In genomic region chr9:110926828-110927227, GRCh38 we compare ENCODE assay signal across 21 cellular contexts.
DNase-seq lines count a peak whose midpoint lies in the region; ATAC-seq and TF ChIP-seq lines count a peak whose summit lies in the region.
"Had no signal": no experiment of that assay in that cellular context is flagged by ENCODE, and none has a peak within 500 bp of the region (broad histone marks: within the 10 kb centered on the region; RNA-seq: fewer than 3 reads in every experiment).

No MANE protein-coding gene starts in this region.

- no peak overlapping the region for H3K56ac ChIP-seq in IMR-90 (ENCODE audit: extremely low read depth, insufficient read depth, low read length)

- peak overlapping the region; percentile 14 for H2BK5ac ChIP-seq in IMR-90 (ENCODE audit: low read depth, low read length, poor library complexity, severe bottlenecking)

- H3K36me3 ChIP-seq in IMR-90 (ENCODE audit: control insufficient read depth, insufficient read depth, low read length) (peaks cover 19% of the 10 kb centered on the region), lower lobe of right lung (no peaks in the 10 kb centered on the region), thyroid gland (no peaks in the 10 kb centered on the region), hepatocyte (replicated peaks; ENCODE audit: insufficient read depth, low read depth) (no peaks in the 10 kb centered on the region)
- H3K36me3 ChIP-seq: BLaER1 treated with 17β-estradiol and CSF1 and Interleukin-3, amounts not matched to agents 10 nM and 100 nM; breast epithelium had no signal

- H3K79me2 ChIP-seq in hepatocyte = peaks cover 8% of the 10 kb centered on the region

- no peaks in the 10 kb centered on the region for H3K9me2 ChIP-seq in hepatocyte (replicated peaks; ENCODE audit: insufficient read depth)

- no peak overlapping the region for H3K18ac ChIP-seq in IMR-90 (ENCODE audit: low read depth, low read length)

- no peak overlapping the region for H2BK15ac ChIP-seq in IMR-90 (ENCODE audit: low read depth, low read length)

- in situ Hi-C loops in IMR-90 (cut with MboI; ENCODE audit: low sequenced_read_pairs) = no loop called here

- H2AK5ac ChIP-seq in IMR-90 (ENCODE audit: low read depth, low read length) = no peak overlapping the region

- H2BK20ac ChIP-seq in IMR-90 (ENCODE audit: low read depth, low read length) = no peak overlapping the region

- TF ChIP-seq CTCF in IMR-90 (conservative IDR thresholded peaks at IDR 0.05; ENCODE audit: low read depth, low read length) (no peak), lower lobe of right lung (IDR thresholded peaks at IDR 0.05) (no peak), thyroid gland (IDR thresholded peaks at IDR 0.05) (no peak), hepatocyte (IDR thresholded peaks at IDR 0.05; ENCODE audit: poor library complexity) (no peak)

- no peak overlapping the region for H3K9ac ChIP-seq in IMR-90 (ENCODE audit: low read depth, low read length)
- H3K9ac ChIP-seq: BLaER1 treated with 17β-estradiol and CSF1 and Interleukin-3, amounts not matched to agents 10 nM and 100 nM had no signal

- ATAC-seq in IMR-90 (ENCODE audit: low read depth) = no peak
- peak; percentile 93 to 94 for ATAC-seq in lower lobe of right lung
- ATAC-seq in GM21367 (IDR thresholded peaks at IDR 0.05; ENCODE audit: unreplicated experiment) = no peak
- ATAC-seq: psoas muscle had no signal

- peaks cover 13 to 58% of the 10 kb centered on the region in 2 experiments for H3K79me1 ChIP-seq in IMR-90 (ENCODE audit: low read depth in 1 of 2, low read length in 2 of 2)

- no peak for DNase-seq in IMR-90
- peak; percentile 63 for DNase-seq in SHP77 treated with DMSO at 0.1 percent for 48 hours (lab: John Stamatoyannopoulos, UW)
- DNase-seq in lower lobe of right lung = no peak
- peak; percentile 74 to 75 for DNase-seq in thyroid gland
- DNase-seq in hepatocyte (ENCODE audit: low spot score) = no peak
- no peak for DNase-seq in HCEC 1CT
- DNase-seq: activated CD4-positive, alpha-beta T cell treated with anti-CD3 and anti-CD28 coated beads for 1 hour; activated CD8-positive, alpha-beta memory T cell treated with anti-CD3 and anti-CD28 coated beads for 24 hours; activated naive CD4-positive, alpha-beta T cell treated with Interleukin-2 at 50 U/mL for 16 hours; activated T-cell treated with anti-CD3 and anti-CD28 coated beads, Interleukin-2, amount 50 U/mL, for 48 hours; EL; endodermal cell; NCI-H2107; NCI-H524 treated with DMSO at 0.1 percent for 48 hours; psoas muscle; stimulated activated CD8-positive, alpha-beta memory T cell treated with anti-CD3 and anti-CD28 coated beads, Interleukin-4, amount 100 ng/mL, for 48 hours had no signal

- CTCF ChIA-PET in IMR-90 (lab: Yijun Ruan, JAX) = interaction anchor here (0.6 to 0.7 kb wide), 2 partner anchors 177 to 488 kb away, joined by 3 to 4 read pairs; no protein-coding TSS in a partner anchor

- H3K4me2 ChIP-seq in IMR-90 (ENCODE audit: low read depth, low read length) (no peak overlapping the region), hepatocyte (no peak overlapping the region)
- H3K4me2 ChIP-seq: BLaER1 treated with 17β-estradiol and CSF1 and Interleukin-3, amounts not matched to agents 10 nM and 100 nM had no signal

- no peak overlapping the region for H3K4me3 ChIP-seq in IMR-90 (ENCODE audit: insufficient read depth, low read depth, low read length)
- no peak overlapping the region for H3K4me3 ChIP-seq in lower lobe of right lung
- no peak overlapping the region for H3K4me3 ChIP-seq in thyroid gland (replicated peaks in 1 of 3)
- H3K4me3 ChIP-seq in hepatocyte = no peak overlapping the region
- H3K4me3 ChIP-seq: BLaER1 treated with 17β-estradiol and CSF1 and Interleukin-3, amounts not matched to agents 10 nM and 100 nM; breast epithelium; coronary artery; psoas muscle; SK-N-MC had no signal

- peak overlapping the region; percentile 68; the same call in 1 of the 2 replicates for H4K5ac ChIP-seq in IMR-90 (ENCODE audit: low read depth, low read length)

- no peak overlapping the region for H3K23ac ChIP-seq in IMR-90 (ENCODE audit: low read depth, low read length)

- peaks cover 22% of the 10 kb centered on the region; the same call in 1 of the 2 replicates for H4K20me1 ChIP-seq in IMR-90 (ENCODE audit: insufficient read depth, low read length)
- H4K20me1 ChIP-seq in hepatocyte (ENCODE audit: insufficient read depth, poor library complexity, severe bottlenecking) = no peaks in the 10 kb centered on the region
- H4K20me1 ChIP-seq: BLaER1 treated with 17β-estradiol and CSF1 and Interleukin-3, amounts not matched to agents 10 nM and 100 nM had no signal

- intact Hi-C loops in IMR-90 (cut with micrococcal nuclease) (no loop called here), lower lobe of right lung (cut with DNase I) (no loop called here), thyroid gland (cut with DNase I) (no loop called here)

- H2BK120ac ChIP-seq in IMR-90 (ENCODE audit: low read depth, low read length) = no peak overlapping the region

- TF ChIP-seq POLR2A in IMR-90 (IDR thresholded peaks at IDR 0.05; ENCODE audit: low read depth, low read length) = no peak
- TF ChIP-seq POLR2A in thyroid gland (IDR thresholded peaks at IDR 0.05) = peak in 1 of 2 donors; percentile 44

- peaks cover 3% of the 10 kb centered on the region for H3K9me1 ChIP-seq in IMR-90 (ENCODE audit: insufficient read depth, low read length)

- H2AK9ac ChIP-seq in IMR-90 (replicated peaks; ENCODE audit: low read depth, low read length, poor library complexity) = no peak overlapping the region

- POLR2A ChIA-PET in IMR-90 (lab: Charles Lee; ENCODE audit: unreplicated experiment) = no interaction called here

- H3K4ac ChIP-seq in IMR-90 (ENCODE audit: low read depth, low read length) = no peak overlapping the region

- no peak for TF ChIP-seq RAD21 in IMR-90 (IDR thresholded peaks at IDR 0.05; ENCODE audit: low read length)

- 0 out of 2 replicates have a peak overlapping the region, but pooled peaks have one; percentile 43 for H4K91ac ChIP-seq in IMR-90 (ENCODE audit: insufficient read depth, low read depth, low read length)

- no peaks in the 10 kb centered on the region for H3K9me3 ChIP-seq in IMR-90 (ENCODE audit: control insufficient read depth, insufficient read depth, low read length)
- no peaks in the 10 kb centered on the region for H3K9me3 ChIP-seq in lower lobe of right lung
- H3K9me3 ChIP-seq in thyroid gland = no peaks in the 10 kb centered on the region
- H3K9me3 ChIP-seq in hepatocyte (ENCODE audit: low read depth) = no peaks in the 10 kb centered on the region
- H3K9me3 ChIP-seq: breast epithelium, psoas muscle had no signal

- dilution Hi-C loops in IMR-90 (cut with HindIII; ENCODE audit: low sequenced_read_pairs, unreplicated experiment) = no loop called here

- BruUV-seq in IMR-90 (replicated peaks; lab: Mats Ljungman, UMichigan) = no TSS peak

- H3K14ac ChIP-seq in IMR-90 (replicated peaks; ENCODE audit: low read depth, low read length) = 0 out of 2 replicates have a peak overlapping the region, but pooled peaks have one; percentile 3

- H4K8ac ChIP-seq in IMR-90 (ENCODE audit: low read depth in 2 of 2, low read length in 2 of 2) = 0 out of 4 replicates have a peak overlapping the region, but pooled peaks of 1 of the 2 experiments have one; percentile 2

- WGBS in IMR-90 (ENCODE audit: extremely low coverage in 2 of 2, insufficient read length in 1 of 2), 2 experiments = 87% methylated on average over 3 of the region's 9 CpGs; no CpG with 5 or more reads in 1 of the 2 experiments
- WGBS in thyroid gland, 2 donors = 37 to 44% methylated on average over 9 of the region's 9 CpGs
- WGBS in hepatocyte (ENCODE audit: low lambda C conversion rate, missing lambda C conversion rate) = 89% methylated on average over 9 of the region's 9 CpGs

- H2AFZ ChIP-seq in IMR-90 (replicated peaks; ENCODE audit: low read length, poor library complexity) (no peak overlapping the region), hepatocyte (no peak overlapping the region)

- H3K27ac ChIP-seq in IMR-90 (ENCODE audit: insufficient read depth, low read length) = no peak overlapping the region
- no peak overlapping the region for H3K27ac ChIP-seq in lower lobe of right lung
- H3K27ac ChIP-seq in thyroid gland = peak overlapping the region; percentile 23 to 93 (median 79)
- no peak overlapping the region for H3K27ac ChIP-seq in hepatocyte
- H3K27ac ChIP-seq: BLaER1 treated with 17β-estradiol and CSF1 and Interleukin-3, amounts not matched to agents 10 nM and 100 nM; breast epithelium; coronary artery; psoas muscle; SK-N-MC had no signal

- no peaks in the 10 kb centered on the region for H3K27me3 ChIP-seq in IMR-90 (ENCODE audit: control insufficient read depth, insufficient read depth, low read length)
- H3K27me3 ChIP-seq in lower lobe of right lung (ENCODE audit: low read depth) = no peaks in the 10 kb centered on the region
- H3K27me3 ChIP-seq in thyroid gland = no peaks in the 10 kb centered on the region
- H3K27me3 ChIP-seq in hepatocyte = no peaks in the 10 kb centered on the region
- H3K27me3 ChIP-seq: breast epithelium had no signal

- H3K4me1 ChIP-seq in IMR-90 (ENCODE audit: control insufficient read depth, insufficient read depth, low read length) (peaks cover 12% of the 10 kb centered on the region), lower lobe of right lung (no peaks in the 10 kb centered on the region), thyroid gland (peaks cover 10 to 22% of the 10 kb centered on the region in 2 donors), hepatocyte (ENCODE audit: insufficient read depth) (no peaks in the 10 kb centered on the region)
- H3K4me1 ChIP-seq: BLaER1 treated with 17β-estradiol and CSF1 and Interleukin-3, amounts not matched to agents 10 nM and 100 nM; breast epithelium; psoas muscle had no signal

TF ChIP-seq in IMR-90, 13 proteins besides CTCF, POLR2A, EP300 and RAD21:
- TF ChIP-seq NFE2L2 (IDR thresholded peaks at IDR 0.05; ENCODE audit: low read depth, low read length) (no peak), RFX5 (IDR thresholded peaks at IDR 0.05; ENCODE audit: low read depth, low read length) (no peak), FOS (IDR thresholded peaks at IDR 0.05; ENCODE audit: low read depth, low read length) (no peak), BHLHE40 (IDR thresholded peaks at IDR 0.05; ENCODE audit: low read depth, low read length) (no peak), RCOR1 (IDR thresholded peaks at IDR 0.05; ENCODE audit: insufficient replicate concordance, low read length) (no peak), CHD1 (IDR thresholded peaks at IDR 0.05; ENCODE audit: low read depth, low read length) (no peak)

Comparison
In these comparisons a context has a peak if more than half of its experiments do, and no peak if none do; other contexts are left out.
1. ATAC-seq: peak in lower lobe of right lung (2 of 2); none in IMR-90 (single experiment) and GM21367 (single experiment).
2. DNase-seq: peak in SHP77 treated with DMSO at 0.1 percent for 48 hours (single experiment) and thyroid gland (2 of 2); none in IMR-90 (single experiment), lower lobe of right lung (single experiment), hepatocyte (single experiment) and HCEC 1CT (single experiment).
3. H3K27ac ChIP-seq: peak in thyroid gland (3 of 3); none in IMR-90 (single experiment), lower lobe of right lung (single experiment) and hepatocyte (single experiment).